Comparison of ENCODE assay signal across 1 cellular context in genomic region chr19:37468961-37469777, GRCh38.
TF ChIP-seq lines count a peak whose summit lies in the region.

TSS of gene ZNF570 (plus strand) at chr19:37469356. CDS start at chr19:37470355, 999 bp downstream.

TF ChIP-seq in HepG2, 621 proteins besides CTCF, POLR2A, EP300 and RAD21 (continued from another document and continues in another):
- TF ChIP-seq ZNF883 (CRISPR knock-in tag; IDR thresholded peaks at IDR 0.05; ENCODE audit: not compliant biosample characterization) (peak; percentile 78), ZFP36L1 (CRISPR knock-in tag; IDR thresholded peaks at IDR 0.05) (no peak), ZNF576 (CRISPR knock-in tag; IDR thresholded peaks at IDR 0.05) (no peak; the same call in 1 of the 2 replicates), IRF2 (CRISPR knock-in tag; IDR thresholded peaks at IDR 0.05) (peak; percentile 95), TOPORS (CRISPR knock-in tag; IDR thresholded peaks at IDR 0.05) (peak; percentile 64; the same call in 1 of the 2 replicates), ZFP91 (CRISPR knock-in tag; IDR thresholded peaks at IDR 0.05; ENCODE audit: borderline replicate concordance) (peak; percentile 48; the same call in 1 of the 2 replicates), ZNF605 (CRISPR knock-in tag; IDR thresholded peaks at IDR 0.05) (peak; percentile 55; the same call in 1 of the 2 replicates), ZFY (CRISPR knock-in tag; IDR thresholded peaks at IDR 0.05) (peak; percentile 87), ZSCAN9 (CRISPR knock-in tag; IDR thresholded peaks at IDR 0.05; ENCODE audit: borderline replicate concordance) (no peak), E2F1 (CRISPR knock-in tag; IDR thresholded peaks at IDR 0.05) (0 out of 2 replicates have a peak, but pooled peaks have one; percentile 11), SNAPC4 (CRISPR knock-in tag; IDR thresholded peaks at IDR 0.05) (peak; percentile 72; the same call in 1 of the 2 replicates), ZBTB10 (CRISPR knock-in tag; IDR thresholded peaks at IDR 0.05; ENCODE audit: borderline replicate concordance) (no peak), PHF20 (CRISPR knock-in tag; IDR thresholded peaks at IDR 0.05) (peak; percentile 82), TMF1 (CRISPR knock-in tag; IDR thresholded peaks at IDR 0.05; ENCODE audit: low read depth) (no peak), ZNF781 (CRISPR knock-in tag; IDR thresholded peaks at IDR 0.05; ENCODE audit: borderline replicate concordance, not compliant biosample characterization) (peak; percentile 64), SOX13 (IDR thresholded peaks at IDR 0.05) (no peak), SOX13 (CRISPR knock-in tag; conservative IDR thresholded peaks at IDR 0.05 in 1 of 2, IDR thresholded peaks at IDR 0.05 in 1 of 2) (peak in 1 of 2 experiments; percentile 4; a peak in 1 of 4 replicates), ZNF749 (CRISPR knock-in tag; IDR thresholded peaks at IDR 0.05; ENCODE audit: borderline replicate concordance) (no peak), RNF2 (conservative IDR thresholded peaks at IDR 0.05; ENCODE audit: low read depth) (0 out of 2 replicates have a peak, but pooled peaks have one; percentile 57), ZFX (CRISPR knock-in tag; IDR thresholded peaks at IDR 0.05; ENCODE audit: low read depth) (peak; percentile 85), PRDM10 (CRISPR knock-in tag; IDR thresholded peaks at IDR 0.05; ENCODE audit: low read depth) (peak; percentile 36; the same call in 1 of the 2 replicates), NR0B2 (CRISPR knock-in tag; IDR thresholded peaks at IDR 0.05) (peak; percentile 62; the same call in 1 of the 2 replicates), ZNF44 (CRISPR knock-in tag; IDR thresholded peaks at IDR 0.05) (peak; percentile 66; the same call in 1 of the 2 replicates), HNRNPL (IDR thresholded peaks at IDR 0.05; ENCODE audit: low read depth, low read length) (peak; percentile 63; the same call in 1 of the 2 replicates), ETS1 (CRISPR knock-in tag; IDR thresholded peaks at IDR 0.05) (no peak), GTF3A (CRISPR knock-in tag; conservative IDR thresholded peaks at IDR 0.05) (0 out of 2 replicates have a peak, but pooled peaks have one; percentile 32), NCOR1 (IDR thresholded peaks at IDR 0.05; ENCODE audit: borderline replicate concordance, low read length) (no peak), SP140L (CRISPR knock-in tag; IDR thresholded peaks at IDR 0.05; ENCODE audit: borderline replicate concordance) (no peak), THAP7 (CRISPR knock-in tag; IDR thresholded peaks at IDR 0.05) (peak; percentile 78; the same call in 1 of the 2 replicates), MEIS1 (CRISPR knock-in tag; IDR thresholded peaks at IDR 0.05; ENCODE audit: borderline replicate concordance) (peak; percentile 67; the same call in 1 of the 2 replicates), NFYB (CRISPR knock-in tag; IDR thresholded peaks at IDR 0.05) (no peak), YY1 (IDR thresholded peaks at IDR 0.05; ENCODE audit: insufficient read depth, insufficient replicate concordance, low read depth, low read length) (peak; percentile 59), ZNF251 (CRISPR knock-in tag; IDR thresholded peaks at IDR 0.05) (0 out of 2 replicates have a peak, but pooled peaks have one; percentile 28), TFAP4 (IDR thresholded peaks at IDR 0.05; ENCODE audit: borderline replicate concordance, low read depth) (peak; percentile 56; the same call in 1 of the 2 replicates), CBX1 (IDR thresholded peaks at IDR 0.05; ENCODE audit: low read depth) (peak; percentile 32), ZNF274 (CRISPR knock-in tag; IDR thresholded peaks at IDR 0.05) (peak; percentile 89; the same call in 1 of the 2 replicates), ZBTB44 (CRISPR knock-in tag; IDR thresholded peaks at IDR 0.05) (no peak), POLR2G (IDR thresholded peaks at IDR 0.05; ENCODE audit: low read depth, low read length) (peak; percentile 73)
